Comparison of ENCODE assay signal across 10 cellular contexts in genomic region chr21:29182674-29183073, GRCh38. TPM values are rescaled to one million over a fixed set of nuclear protein-coding genes. Genes with fewer than 3 reads are reported as not detected.
A peak's percentile ranks its signal among the peaks of the same experiment; 100 is the strongest.
DNase-seq lines count a peak whose midpoint lies in the region; TF ChIP-seq lines count a peak whose summit lies in the region.
"Had no signal": no experiment of that assay in that cellular context is flagged by ENCODE, and none has a peak within 500 bp of the region (broad histone marks: within the 10 kb centered on the region; RNA-seq: fewer than 3 reads in every experiment).

No MANE protein-coding gene starts in this region.

- DNase-seq in LNCaP clone FGC (ENCODE audit: low read depth) (no peak), dorsolateral prefrontal cortex (no peak), NCI-H1105 treated with DMSO at 0.1 percent for 48 hours (lab: John Stamatoyannopoulos, UW) (no peak), GM13976 (ENCODE audit: low spot score) (no peak), GM19238 (ENCODE audit: insufficient read length, low spot score) (no peak)
- no peak for DNase-seq in activated T-cell treated with anti-CD3 and anti-CD28 coated beads, Interleukin-2, amount 50 U/mL, for 1 hour
- DNase-seq: activated CD4-positive, alpha-beta T cell treated with anti-CD3 and anti-CD28 coated beads, Interleukin-2, amount 50 U/mL, for 4 hours; amygdala had no signal

- H3K9ac ChIP-seq in parathyroid adenoma, result no peak overlapping the region

- no peaks in the 10 kb centered on the region for H3K36me3 ChIP-seq in ACC112 (ENCODE audit: insufficient read depth, low read length)
- H3K36me3 ChIP-seq in parathyroid adenoma (ENCODE audit: control insufficient read depth, insufficient read depth, low read length), result no peaks in the 10 kb centered on the region

- H3K79me2 ChIP-seq in ACC112 (ENCODE audit: control insufficient read depth, insufficient read depth, low read length, unreplicated experiment), result no peaks in the 10 kb centered on the region
- no peaks in the 10 kb centered on the region for H3K79me2 ChIP-seq in parathyroid adenoma

- H3K4me1 ChIP-seq in ACC112 (ENCODE audit: control insufficient read depth, insufficient read depth, low read length, unreplicated experiment) (peaks cover 54% of the 10 kb centered on the region), parathyroid adenoma (no peaks in the 10 kb centered on the region)

- in situ Hi-C loops in GM13976 (cut with MboI; ENCODE audit: low sequenced_read_pairs, unreplicated experiment), result no loop called here

- peak overlapping the region; percentile 98 for H3K27ac ChIP-seq in ACC112 (ENCODE audit: low read depth, low read length)
- peak overlapping the region in 30 of 59 donors; percentile 2 to 85 (median 52) for H3K27ac ChIP-seq in dorsolateral prefrontal cortex
- H3K27ac ChIP-seq in parathyroid adenoma, result peak overlapping the region; percentile 56

- peak overlapping the region; percentile 11 for H2AFZ ChIP-seq in ACC112 (ENCODE audit: low read length, unreplicated experiment)
- no peak overlapping the region for H2AFZ ChIP-seq in parathyroid adenoma

- TF ChIP-seq CTCF in LNCaP clone FGC (IDR thresholded peaks at IDR 0.05; ENCODE audit: control insufficient read depth, extremely low read depth, insufficient read depth), result no peak
- no peak for TF ChIP-seq CTCF in dorsolateral prefrontal cortex (IDR thresholded peaks at IDR 0.05 in 54 of 56, conservative IDR thresholded peaks at IDR 0.05 in 2 of 56; ENCODE audit: low read depth in 1 of 56, partially characterized antibody in 56 of 56)
- no peak for TF ChIP-seq CTCF in parathyroid adenoma (IDR thresholded peaks at IDR 0.05)
- TF ChIP-seq CTCF in GM13976 (IDR thresholded peaks at IDR 0.05; ENCODE audit: borderline replicate concordance, control extremely low read depth, extremely low read depth, insufficient read depth, missing control alignments), result no peak

- no peaks in the 10 kb centered on the region for H3K27me3 ChIP-seq in ACC112 (ENCODE audit: insufficient read depth, low read length)
- H3K27me3 ChIP-seq in dorsolateral prefrontal cortex, result no peaks in the 10 kb centered on the region
- no peaks in the 10 kb centered on the region for H3K27me3 ChIP-seq in parathyroid adenoma (ENCODE audit: control insufficient read depth, insufficient read depth, low read length)

- intact Hi-C loops in dorsolateral prefrontal cortex (cut with DNase I), result no loop called here

- peak overlapping the region; percentile 72 for H3K4me3 ChIP-seq in ACC112 (ENCODE audit: low read depth, low read length)
- H3K4me3 ChIP-seq in LNCaP clone FGC (ENCODE audit: low read depth, low read length), result peak overlapping the region; percentile 24; the same call in 1 of the 2 replicates
- peak overlapping the region in 4 of 59 donors; percentile 4 to 38 (median 26) for H3K4me3 ChIP-seq in dorsolateral prefrontal cortex
- H3K4me3 ChIP-seq in parathyroid adenoma (ENCODE audit: low read depth, low read length), result no peak overlapping the region

- H3K4me2 ChIP-seq in parathyroid adenoma (ENCODE audit: low read length), result no peak overlapping the region

- no peaks in the 10 kb centered on the region for H3K9me3 ChIP-seq in parathyroid adenoma (ENCODE audit: control insufficient read depth, low read length)

RNA-seq across cellular contexts. Expression of gene MAP3K7CL, which starts 52.2 kb away (rescaled TPM):
- total RNA-seq in dorsolateral prefrontal cortex, result 1 to 10 TPM in 117 of 120 experiments, under 1 TPM in 3; 0.71 to 8.8 (median 3.0) TPM
